13 cellular contexts compared by ENCODE assay signal in genomic region chr7:26189000-26189539, GRCh38. TPM values are rescaled to one million over a fixed set of nuclear protein-coding genes. Genes with fewer than 3 reads are reported as not detected.
DNase-seq lines count a peak whose midpoint lies in the region; ATAC-seq, FAIRE-seq and TF ChIP-seq lines count a peak whose summit lies in the region.
"Had no signal": no experiment of that assay in that cellular context is flagged by ENCODE, and none has a peak within 500 bp of the region (broad histone marks: within the 10 kb centered on the region; RNA-seq: fewer than 3 reads in every experiment).

No MANE protein-coding gene starts in this region.

- no peaks in the 10 kb centered on the region for H3K9me3 ChIP-seq in K562 (replicated peaks; ENCODE audit: control insufficient read depth, insufficient read depth, low read depth, low read length)
- H3K9me3 ChIP-seq: MG63, stomach had no signal

- TF ChIP-seq EP300 in K562 (IDR thresholded peaks at IDR 0.05; ENCODE audit: low read length), result no peak

- TF ChIP-seq RAD21 in K562 (CRISPR knock-in tag; conservative IDR thresholded peaks at IDR 0.05 in 1 of 2, IDR thresholded peaks at IDR 0.05 in 1 of 2), result 0 out of 4 replicates have a peak, but pooled peaks of 1 of the 2 experiments have one; percentile 3

- H3K9me3 Mint-ChIP-seq in Calu3 (ENCODE audit: low read depth, unreplicated experiment), result no peaks in the 10 kb centered on the region

- FAIRE-seq in K562 (lab: Jason Lieb, UNC), result peak; percentile 52

- ATAC-seq in K562, result peak; percentile 1; the same call in 2 of the 3 replicates
- ATAC-seq in HG03342 (IDR thresholded peaks at IDR 0.05; ENCODE audit: unreplicated experiment), result no peak
- ATAC-seq: sciatic nerve had no signal

- BruUV-seq in Calu3 (replicated peaks; lab: Mats Ljungman, UMichigan) (no TSS peak), K562 (replicated peaks; lab: Mats Ljungman, UMichigan) (no TSS peak)

- H3K4me3 ChIP-seq in K562, result no peak overlapping the region
- H3K4me3 ChIP-seq: MG63, stomach had no signal

- H3K79me2 ChIP-seq in K562 (ENCODE audit: control insufficient read depth, insufficient read depth, low read length), result peaks cover 30% of the 10 kb centered on the region

- H3K27me3 Mint-ChIP-seq in Calu3 (ENCODE audit: unreplicated experiment), result no peaks in the 10 kb centered on the region
- H3K27me3 Mint-ChIP-seq: brain had no signal

- H3K27me3 ChIP-seq in K562 (ENCODE audit: control insufficient read depth in 2 of 2, insufficient read depth in 2 of 2, low read length in 2 of 2), result no peaks in the 10 kb centered on the region
- H3K27me3 ChIP-seq: MG63, stomach had no signal

- H3K27ac ChIP-seq in 22Rv1 (peak overlapping the region; percentile 55), K562 (ENCODE audit: extremely low read depth, low read depth, low read length) (no peak overlapping the region; the same call in 2 of the 3 replicates)

- in situ Hi-C loops in K562 (cut with MboI), result no loop called here

- peaks cover 83% of the 10 kb centered on the region for H3K4me1 Mint-ChIP-seq in Calu3 (ENCODE audit: low read depth, unreplicated experiment)

- TF ChIP-seq CTCF in 22Rv1 (IDR thresholded peaks at IDR 0.05), result no peak
- TF ChIP-seq CTCF in Calu3 (IDR thresholded peaks at IDR 0.05; ENCODE audit: unreplicated experiment), result no peak
- no peak for TF ChIP-seq CTCF in K562 (IDR thresholded peaks at IDR 0.05 in 2 of 3, conservative IDR thresholded peaks at IDR 0.05 in 1 of 3; ENCODE audit: insufficient read depth in 2 of 3, low read depth in 1 of 3, low read length in 3 of 3)

- POLR2A ChIA-PET in K562 (lab: Yijun Ruan, JAX), result interaction anchor here (0.6 to 4.0 kb wide), 23 partner anchors 9 to 327 kb away, joined by 3 to 80 read pairs (median 5); partner anchors contain the start of gene HNRNPA2B1

- WGBS in K562 (ENCODE audit: insufficient coverage, low coverage, missing lambda C conversion rate), result 76% methylated on average over 3 of the region's 3 CpGs

- H3K9me1 ChIP-seq in K562 (ENCODE audit: control insufficient read depth, insufficient read depth, low read length), result no peaks in the 10 kb centered on the region

- peaks cover 100% of the 10 kb centered on the region for H3K36me3 Mint-ChIP-seq in Calu3 (ENCODE audit: insufficient read depth, unreplicated experiment)

- no peak overlapping the region for H3K9ac ChIP-seq in K562 (ENCODE audit: insufficient read depth in 1 of 2, low read depth in 2 of 2, low read length in 2 of 2)

- peaks cover 0 to 26% of the 10 kb centered on the region in 2 experiments; a peak in 2 of 5 replicates for H3K4me1 ChIP-seq in K562 (replicated peaks in 1 of 2; ENCODE audit: control insufficient read depth in 2 of 2, insufficient read depth in 2 of 2, low read length in 2 of 2)

- DNase-seq in Calu3, result no peak
- peak; percentile 25 for DNase-seq in OCI-M1 (lab: John Stamatoyannopoulos, UW)
- DNase-seq in K562 (ENCODE audit: extremely low read depth in 1 of 4, low spot score in 3 of 4), result no peak
- DNase-seq in NCI-H510A treated with DMSO at 0.1 percent for 48 hours (lab: John Stamatoyannopoulos, UW), result no peak
- no peak for DNase-seq in hepatic stellate cell (ENCODE audit: low spot score)
- DNase-seq in GF-D8 (lab: John Stamatoyannopoulos, UW), result no peak
- DNase-seq: glutamatergic neuron, MG63, stomach had no signal

- H3K4me3 Mint-ChIP-seq in Calu3 (ENCODE audit: low read depth, unreplicated experiment), result peak overlapping the region; percentile 29
- H3K4me3 Mint-ChIP-seq: brain had no signal

- H3K27ac Mint-ChIP-seq in Calu3 (ENCODE audit: unreplicated experiment), result peak overlapping the region; percentile 41

- H3K36me3 ChIP-seq in K562 (ENCODE audit: control insufficient read depth, insufficient read depth, low read length), result peaks cover 67% of the 10 kb centered on the region

- H3K4me2 ChIP-seq in K562 (ENCODE audit: insufficient read depth, low read length), result no peak overlapping the region

- no peak; the same call in 1 of the 2 replicates for TF ChIP-seq POLR2A in K562 (conservative IDR thresholded peaks at IDR 0.05)

- no peak overlapping the region for H2AFZ ChIP-seq in K562 (ENCODE audit: low read depth, low read length)

- intact Hi-C loops in Calu3 (cut with micrococcal nuclease; ENCODE audit: unreplicated experiment) (loop anchor here (5.0 kb wide), 1 partner anchor 353 kb away; no protein-coding TSS in a partner anchor), K562 (cut with micrococcal nuclease) (no loop called here)

- CTCF ChIA-PET in Calu3 (lab: Charles Lee), result interaction anchor here (1.0 to 1.2 kb wide), 3 partner anchors 8 to 61 kb away, joined by 3 to 7 read pairs (median 4); no protein-coding TSS in a partner anchor
- CTCF ChIA-PET in K562 (lab: Yijun Ruan, JAX; ENCODE audit: low intra/inter-chr PET ratio), result no interaction called here

- peaks cover 22% of the 10 kb centered on the region for H4K20me1 ChIP-seq in K562 (replicated peaks; ENCODE audit: control insufficient read depth, insufficient read depth, low read length)

TF ChIP-seq in K562, 482 proteins besides CTCF, POLR2A, EP300 and RAD21 (continues in another document):
- TF ChIP-seq SIN3A (IDR thresholded peaks at IDR 0.05; ENCODE audit: borderline replicate concordance in 2 of 2, control insufficient read depth in 1 of 2, low read depth in 2 of 2, low read length in 2 of 2) (0 out of 4 replicates have a peak, but pooled peaks of 1 of the 2 experiments have one; percentile 55), KHSRP (IDR thresholded peaks at IDR 0.05) (peak; percentile 35), RBM22 (IDR thresholded peaks at IDR 0.05; ENCODE audit: low read depth, low read length, poor library complexity, severe bottlenecking) (peak; percentile 57), KDM1A (IDR thresholded peaks at IDR 0.05) (peak in 1 of 2 experiments; percentile 26; a peak in 1 of 4 replicates), IRF2 (CRISPR knock-in tag; IDR thresholded peaks at IDR 0.05) (no peak), ELF4 (CRISPR knock-in tag; IDR thresholded peaks at IDR 0.05) (peak; percentile 54; the same call in 1 of the 2 replicates)

RNA-seq across cellular contexts. Expression of gene HNRNPA2B1, which starts 11.5 kb away (rescaled TPM):
- total RNA-seq in Calu3 (2022) (880 and 924 TPM in 2 replicates), K562 (2014; rRNA removed) (604 and 630 TPM in 2 replicates), K562 (2014; rRNA removed; fragmentation: Illumina TruSeq; extraction: Trizol) (728 and 855 TPM in 2 replicates), K562 (2015; rRNA removed; fragmentation: Illumina TruSeq; extraction: Trizol) (730 and 803 TPM in 2 replicates), K562 (2021) (707 and 876 TPM in 2 replicates)
- 193 and 905 TPM in 2 replicates for total RNA-seq in K562 (2011; cell fraction: chromatin; rRNA removed; ENCODE audit: low replicate concordance)
- 107 and 139 TPM in 2 replicates for total RNA-seq in K562 (2011; cell fraction: nucleolus; rRNA removed)
- total RNA-seq in K562 (2011; cell fraction: nucleoplasm; rRNA removed), result 296 and 406 TPM in 2 replicates
- polyA plus RNA-seq in K562 (2011; rRNA removed) (466 and 782 TPM in 2 replicates), K562 (2014; fragmentation: Illumina TruSeq; extraction: Trizol) (1,478 and 1,489 TPM in 2 replicates), K562 (2014; fragmentation: Nextera tagmentation; extraction: Ambion mirVana) (1,000 to 10,000 TPM in 1 of 2 experiments, 100 to 1,000 TPM in 1; 865 to 1,390 TPM), K562 (2014; rRNA removed) (1,850 and 1,989 TPM in 2 replicates)
- 112 and 259 TPM in 2 replicates for polyA plus RNA-seq in K562 (2011; cell fraction: cytosol; rRNA removed)
- polyA plus RNA-seq in K562 (2011; cell fraction: nucleus; rRNA removed), result 299 and 394 TPM in 2 replicates
- polyA plus RNA-seq in K562 (2012), result 752 and 1,692 TPM in 2 replicates
- 654 and 757 TPM in 2 replicates for polyA minus RNA-seq in K562 (2011; rRNA and poly(A)+ RNA removed)
- polyA minus RNA-seq in K562 (2011; cell fraction: cytosol; rRNA and poly(A)+ RNA removed), result 230 and 283 TPM in 2 replicates
- 153 and 242 TPM in 2 replicates for polyA minus RNA-seq in K562 (2011; cell fraction: nucleus; rRNA and poly(A)+ RNA removed)

RNA-seq across cellular contexts. Expression of gene CBX3, which starts 12.5 kb away (rescaled TPM):
- total RNA-seq in Calu3 (2022) (390 and 417 TPM in 2 replicates), K562 (2014; rRNA removed) (210 and 244 TPM in 2 replicates), K562 (2014; rRNA removed; fragmentation: Illumina TruSeq; extraction: Trizol) (413 and 480 TPM in 2 replicates), K562 (2015; rRNA removed; fragmentation: Illumina TruSeq; extraction: Trizol) (337 and 363 TPM in 2 replicates), K562 (2021) (253 and 256 TPM in 2 replicates)
- total RNA-seq in K562 (2011; cell fraction: chromatin; rRNA removed; ENCODE audit: low replicate concordance), result 99.0 and 229 TPM in 2 replicates
- total RNA-seq in K562 (2011; cell fraction: nucleolus; rRNA removed), result 91.9 and 108 TPM in 2 replicates
- 152 and 198 TPM in 2 replicates for total RNA-seq in K562 (2011; cell fraction: nucleoplasm; rRNA removed)
- polyA plus RNA-seq in K562 (2011; rRNA removed) (293 and 364 TPM in 2 replicates), K562 (2014; fragmentation: Illumina TruSeq; extraction: Trizol) (310 and 328 TPM in 2 replicates), K562 (2014; fragmentation: Nextera tagmentation; extraction: Ambion mirVana) (100 to 1,000 TPM; 198 to 245 TPM), K562 (2014; rRNA removed) (389 and 408 TPM in 2 replicates)
- polyA plus RNA-seq in K562 (2011; cell fraction: cytosol; rRNA removed), result 75.2 and 113 TPM in 2 replicates
- polyA plus RNA-seq in K562 (2011; cell fraction: nucleus; rRNA removed), result 155 and 212 TPM in 2 replicates
- 208 and 278 TPM in 2 replicates for polyA plus RNA-seq in K562 (2012)
- 124 and 155 TPM in 2 replicates for polyA minus RNA-seq in K562 (2011; rRNA and poly(A)+ RNA removed)
- polyA minus RNA-seq in K562 (2011; cell fraction: cytosol; rRNA and poly(A)+ RNA removed), result 51.7 and 53.1 TPM in 2 replicates
- polyA minus RNA-seq in K562 (2011; cell fraction: nucleus; rRNA and poly(A)+ RNA removed), result 135 and 212 TPM in 2 replicates

RNA-seq across cellular contexts. Expression of gene NFE2L3, which starts 37.1 kb away (rescaled TPM):
- total RNA-seq in Calu3 (2022), result 74.3 and 108 TPM in 2 replicates
- 6.9 and 15.2 TPM in 2 replicates for total RNA-seq in K562 (2011; cell fraction: chromatin; rRNA removed; ENCODE audit: low replicate concordance)
- total RNA-seq in K562 (2011; cell fraction: nucleolus; rRNA removed), result 7.7 and 8.9 TPM in 2 replicates
- total RNA-seq in K562 (2011; cell fraction: nucleoplasm; rRNA removed), result 12.5 and 15.0 TPM in 2 replicates
- 9.1 and 14.1 TPM in 2 replicates for total RNA-seq in K562 (2014; rRNA removed)
- total RNA-seq in K562 (2014; rRNA removed; fragmentation: Illumina TruSeq; extraction: Trizol), result 16.2 and 17.0 TPM in 2 replicates
- 14.3 and 15.2 TPM in 2 replicates for total RNA-seq in K562 (2015; rRNA removed; fragmentation: Illumina TruSeq; extraction: Trizol)
- total RNA-seq in K562 (2021), result 11.8 and 12.2 TPM in 2 replicates
- polyA plus RNA-seq in K562 (2011; rRNA removed), result 12.4 and 13.7 TPM in 2 replicates
- 4.6 and 7.2 TPM in 2 replicates for polyA plus RNA-seq in K562 (2011; cell fraction: cytosol; rRNA removed)
- 3.7 and 7.1 TPM in 2 replicates for polyA plus RNA-seq in K562 (2011; cell fraction: nucleus; rRNA removed)
- 7.3 and 11.7 TPM in 2 replicates for polyA plus RNA-seq in K562 (2012)
- 14.4 and 16.9 TPM in 2 replicates for polyA plus RNA-seq in K562 (2014; fragmentation: Illumina TruSeq; extraction: Trizol)
- polyA plus RNA-seq in K562 (2014; fragmentation: Nextera tagmentation; extraction: Ambion mirVana), result 1 to 10 TPM; 2.9 to 4.8 TPM
- 9.5 and 10.7 TPM in 2 replicates for polyA plus RNA-seq in K562 (2014; rRNA removed)
- polyA minus RNA-seq in K562 (2011; rRNA and poly(A)+ RNA removed), result 14.4 and 20.7 TPM in 2 replicates
- polyA minus RNA-seq in K562 (2011; cell fraction: cytosol; rRNA and poly(A)+ RNA removed), result 3.3 and 5.5 TPM in 2 replicates
- 4.0 and 13.1 TPM in 2 replicates for polyA minus RNA-seq in K562 (2011; cell fraction: nucleus; rRNA and poly(A)+ RNA removed)
